ENCODE assay signal across 8 cellular contexts in genomic region chr10:110865184-110865803, GRCh38. TPM values are rescaled to one million over a fixed set of nuclear protein-coding genes. Genes with fewer than 3 reads are reported as not detected.
DNase-seq lines count a peak whose midpoint lies in the region; ATAC-seq and TF ChIP-seq lines count a peak whose summit lies in the region.

No MANE protein-coding gene starts in this region.

- H3K4ac ChIP-seq in mesenchymal stem cell (ENCODE audit: low read depth in 1 of 2, low read length in 2 of 2) = no peak overlapping the region

- no peaks in the 10 kb centered on the region for H3K36me3 Mint-ChIP-seq in brain

- WGBS in mesenchymal stem cell = 53% methylated on average over 6 of the region's 6 CpGs

- no peak overlapping the region for H4K91ac ChIP-seq in mesenchymal stem cell (ENCODE audit: low read length)

- H3K4me3 Mint-ChIP-seq in brain = peak overlapping the region in 3 of 5 experiments; percentile 22 to 38 (median 32)

- H3K4me2 ChIP-seq in mesenchymal stem cell (ENCODE audit: low read length, poor library complexity, severe bottlenecking) = no peak overlapping the region

- H4K8ac ChIP-seq in mesenchymal stem cell (ENCODE audit: low read length) = peak overlapping the region; percentile 76

- TF ChIP-seq CTCF in brain (conservative IDR thresholded peaks at IDR 0.05) = no peak

- no peaks in the 10 kb centered on the region for H3K79me1 ChIP-seq in mesenchymal stem cell (replicated peaks; ENCODE audit: low read length, poor library complexity, severe bottlenecking)

- no peak overlapping the region for H3K18ac ChIP-seq in mesenchymal stem cell (ENCODE audit: low read depth in 1 of 2, low read length in 2 of 2)

- H3K4me1 ChIP-seq in mesenchymal stem cell (ENCODE audit: control insufficient read depth, insufficient read depth, low read depth, low read length) = no peaks in the 10 kb centered on the region

- no peak overlapping the region for H2BK15ac ChIP-seq in mesenchymal stem cell (ENCODE audit: low read depth, poor library complexity, severe bottlenecking)

- H3K4me3 ChIP-seq in mesenchymal stem cell (ENCODE audit: insufficient read depth in 1 of 2, low read depth in 1 of 2, low read length in 2 of 2) = peak overlapping the region in 1 of 2 experiments; percentile 24

- H3K27me3 ChIP-seq in mesenchymal stem cell (ENCODE audit: control insufficient read depth in 1 of 2, insufficient read depth in 1 of 2, low read length in 2 of 2) = no peaks in the 10 kb centered on the region

- DNase-seq in AG08395 (ENCODE audit: low spot score) (peak; percentile 67), mesenchymal stem cell (no peak), inferior parietal cortex (ENCODE audit: extremely low spot score) (no peak), NCI-H748 treated with DMSO at 0.1 percent for 48 hours (lab: John Stamatoyannopoulos, UW) (no peak)

- H3K23ac ChIP-seq in mesenchymal stem cell (ENCODE audit: low read length in 2 of 2) = no peak overlapping the region

- H3K36me3 ChIP-seq in KOPT-K1 (ENCODE audit: insufficient read depth, low read length) (no peaks in the 10 kb centered on the region), mesenchymal stem cell (ENCODE audit: control insufficient read depth in 1 of 2, insufficient read depth in 2 of 2, low read depth in 1 of 2, low read length in 2 of 2) (no peaks in the 10 kb centered on the region)

- H3K9me3 ChIP-seq in KOPT-K1 (ENCODE audit: insufficient read depth, low read length, poor library complexity, severe bottlenecking) = no peaks in the 10 kb centered on the region
- no peaks in the 10 kb centered on the region for H3K9me3 ChIP-seq in mesenchymal stem cell (ENCODE audit: control insufficient read depth, low read length)

- H3K14ac ChIP-seq in mesenchymal stem cell (ENCODE audit: low read length in 2 of 2) = no peak overlapping the region

- H3K27me3 Mint-ChIP-seq in brain = no peaks in the 10 kb centered on the region

- H2BK5ac ChIP-seq in mesenchymal stem cell (ENCODE audit: low read depth, low read length, poor library complexity, severe bottlenecking) = no peak overlapping the region

- no peaks in the 10 kb centered on the region for H3K9me3 Mint-ChIP-seq in brain

- no peak overlapping the region for H2BK120ac ChIP-seq in mesenchymal stem cell (ENCODE audit: low read depth, low read length)

- H2AFZ ChIP-seq in mesenchymal stem cell (ENCODE audit: low read depth, low read length) = no peak overlapping the region

- H3K27ac ChIP-seq in KOPT-K1 (ENCODE audit: low read depth, low read length, poor library complexity, severe bottlenecking) = peak overlapping the region; percentile 71
- no peak overlapping the region for H3K27ac ChIP-seq in mesenchymal stem cell (ENCODE audit: low read length, poor library complexity, severe bottlenecking)

- no peak overlapping the region for H2BK12ac ChIP-seq in mesenchymal stem cell (ENCODE audit: low read length in 2 of 2)

- peak overlapping the region; percentile 72 for H3K9ac ChIP-seq in mesenchymal stem cell (ENCODE audit: low read length)

- H3K27ac Mint-ChIP-seq in brain = peak overlapping the region in 4 of 5 experiments; percentile 56 to 96 (median 92)

- H3K4me1 Mint-ChIP-seq in brain = peaks cover 69% of the 10 kb centered on the region

- no peak overlapping the region for H2AK5ac ChIP-seq in mesenchymal stem cell (ENCODE audit: low read length, severe bottlenecking)

- ATAC-seq in GM18502 (IDR thresholded peaks at IDR 0.05; ENCODE audit: poor library complexity, unreplicated experiment) (no peak), HG03565 (IDR thresholded peaks at IDR 0.05; ENCODE audit: unreplicated experiment) (no peak)

RNA-seq across cellular contexts. Expression of gene PDCD4, which starts 6.4 kb away (rescaled TPM):
- 37.4 TPM for polyA plus RNA-seq in brain (ENCODE audit: insufficient read depth, low read depth, low replicate concordance)
- 35.1 TPM for polyA plus RNA-seq in mesenchymal stem cell (2013, experiment 1 of 2)
- polyA plus RNA-seq in mesenchymal stem cell (2013, experiment 2 of 2) = 36.7 TPM

RNA-seq across cellular contexts. Expression of gene BBIP1, which starts 53.7 kb away (rescaled TPM):
- polyA plus RNA-seq in brain (ENCODE audit: insufficient read depth, low read depth, low replicate concordance) = 32.5 TPM
- 42.1 TPM for polyA plus RNA-seq in mesenchymal stem cell (2013, experiment 1 of 2)
- 44.6 TPM for polyA plus RNA-seq in mesenchymal stem cell (2013, experiment 2 of 2)

RNA-seq across cellular contexts. Expression of gene SHOC2, which starts 54.1 kb away (rescaled TPM):
- 10.1 TPM for polyA plus RNA-seq in brain (ENCODE audit: insufficient read depth, low read depth, low replicate concordance)
- 35.4 TPM for polyA plus RNA-seq in mesenchymal stem cell (2013, experiment 1 of 2)
- polyA plus RNA-seq in mesenchymal stem cell (2013, experiment 2 of 2) = 37.1 TPM
